In genomic region chr19:3125900-3126524, GRCh38 we compare ENCODE assay signal across 9 cellular contexts. TPM values are rescaled to one million over a fixed set of nuclear protein-coding genes. Genes with fewer than 3 reads are reported as not detected.
DNase-seq lines count a peak whose midpoint lies in the region; ATAC-seq, FAIRE-seq and TF ChIP-seq lines count a peak whose summit lies in the region.
"Had no signal": no experiment of that assay in that cellular context is flagged by ENCODE, and none has a peak within 500 bp of the region (broad histone marks: within the 10 kb centered on the region; RNA-seq: fewer than 3 reads in every experiment).

No MANE protein-coding gene starts in this region.

- H2AFZ ChIP-seq in H1 (ENCODE audit: low read length) = no peak overlapping the region

- POLR2A ChIA-PET in activated CD8-positive, alpha-beta T cell treated with anti-CD3 and anti-CD28 coated beads for 36 hours (lab: Charles Lee) = no interaction called here
- POLR2A ChIA-PET in H1 (lab: Charles Lee; ENCODE audit: partially characterized antibody) = interaction anchor here (0.8 to 1.2 kb wide), 3 partner anchors 9 to 50 kb away, joined by 3 to 4 read pairs (median 3); no protein-coding TSS in a partner anchor

- H3K27ac Mint-ChIP-seq in activated CD8-positive, alpha-beta T cell treated with anti-CD3 and anti-CD28 coated beads for 36 hours = no peak overlapping the region
- no peak overlapping the region for H3K27ac Mint-ChIP-seq in nephron progenitor cell

- CTCF ChIA-PET in activated CD8-positive, alpha-beta T cell treated with anti-CD3 and anti-CD28 coated beads for 36 hours (lab: Charles Lee) = interaction anchor here (0.8 to 10.9 kb wide), 18 partner anchors 9 to 174 kb away, joined by 3 to 137 read pairs (median 5); partner anchors contain the start of gene GNA15
- CTCF ChIA-PET in H1 (lab: Charles Lee; ENCODE audit: partially characterized antibody) = interaction anchor here (0.6 to 10.8 kb wide), 33 partner anchors 9 to 313 kb away, joined by 3 to 166 read pairs (median 4); partner anchors contain the start of genes GNA15 and TLE6

- H3K36me3 ChIP-seq in H1 (ENCODE audit: control insufficient read depth in 2 of 4, insufficient read depth in 4 of 4, low read length in 3 of 4) = no peaks in the 10 kb centered on the region; a peak in 1 of 8 replicates
- H3K36me3 ChIP-seq in tibial artery = peaks cover 0 to 26% (median 14%) of the 10 kb centered on the region in 3 donors

- TF ChIP-seq RAD21 in H1 (IDR thresholded peaks at IDR 0.05 in 1 of 2, conservative IDR thresholded peaks at IDR 0.05 in 1 of 2; ENCODE audit: low read depth in 2 of 2, low read length in 2 of 2) = peak; percentile 52 to 55

- H3K23me2 ChIP-seq in H1 (ENCODE audit: low read depth, low read length) = no peaks in the 10 kb centered on the region

- peak; percentile 93 for TF ChIP-seq CTCF in GM12873 (IDR thresholded peaks at IDR 0.05; ENCODE audit: insufficient read depth, low read depth, low read length, missing control alignments)
- TF ChIP-seq CTCF in activated CD8-positive, alpha-beta T cell treated with anti-CD3 and anti-CD28 coated beads for 36 hours (IDR thresholded peaks at IDR 0.05) = peak; percentile 83
- peak; percentile 61 to 96 (median 73) for TF ChIP-seq CTCF in H1 (IDR thresholded peaks at IDR 0.05; ENCODE audit: control extremely low read depth in 1 of 3, insufficient read depth in 1 of 3, low read depth in 1 of 3, low read length in 3 of 3)
- TF ChIP-seq CTCF in nephron progenitor cell (IDR thresholded peaks at IDR 0.05) = peak; percentile 62
- TF ChIP-seq CTCF in tibial artery (IDR thresholded peaks at IDR 0.05) = peak; percentile 61 to 64

- H3K4me1 Mint-ChIP-seq in activated CD8-positive, alpha-beta T cell treated with anti-CD3 and anti-CD28 coated beads for 36 hours (ENCODE audit: low read depth) = peaks cover 7% of the 10 kb centered on the region
- H3K4me1 Mint-ChIP-seq in nephron progenitor cell = no peaks in the 10 kb centered on the region

- DNase-seq in NCI-H2107 treated with DMSO at 0.1 percent for 48 hours (lab: John Stamatoyannopoulos, UW; ENCODE audit: unreplicated experiment) (peak; percentile 69), H1 (ENCODE audit: low read depth in 1 of 2, low spot score in 2 of 2) (peak; percentile 85 to 87), nephron progenitor cell (peak; percentile 76), tibial artery (peak in 1 of 2 donors; percentile 70)
- peak; percentile 76 for DNase-seq in activated CD8-positive, alpha-beta T cell treated with anti-CD3 and anti-CD28 coated beads for 36 hours

- no peaks in the 10 kb centered on the region for H3K79me2 ChIP-seq in H1 (ENCODE audit: control insufficient read depth in 1 of 2, insufficient read depth in 2 of 2, low read length in 2 of 2)

- no peak overlapping the region for H4K91ac ChIP-seq in H1 (replicated peaks; ENCODE audit: insufficient read length, low read length)

- no peak overlapping the region for H3K14ac ChIP-seq in H1 (ENCODE audit: insufficient read length)

- no peak overlapping the region for H2BK120ac ChIP-seq in H1 (replicated peaks; ENCODE audit: low read depth, low read length)

- no peak overlapping the region for H3K4me2 ChIP-seq in H1 (ENCODE audit: insufficient read depth in 1 of 2, low read depth in 2 of 2, low read length in 2 of 2)

- H3K27me3 Mint-ChIP-seq in activated CD8-positive, alpha-beta T cell treated with anti-CD3 and anti-CD28 coated beads for 36 hours = no peaks in the 10 kb centered on the region
- peaks cover 16% of the 10 kb centered on the region for H3K27me3 Mint-ChIP-seq in nephron progenitor cell (ENCODE audit: low read depth, poor library complexity)

- no peak for TF ChIP-seq EP300 in H1 (IDR thresholded peaks at IDR 0.05; ENCODE audit: borderline replicate concordance in 1 of 2, low read depth in 2 of 2, low read length in 2 of 2)

- H3K27me3 ChIP-seq in H1 (replicated peaks in 1 of 4; ENCODE audit: control insufficient read depth in 3 of 4, extremely low read depth in 1 of 4, insufficient read depth in 3 of 4, low read length in 3 of 4) = no peaks in the 10 kb centered on the region
- peaks cover 0 to 6% of the 10 kb centered on the region in 2 donors for H3K27me3 ChIP-seq in tibial artery

- no peaks in the 10 kb centered on the region for H3K9me3 Mint-ChIP-seq in activated CD8-positive, alpha-beta T cell treated with anti-CD3 and anti-CD28 coated beads for 36 hours
- H3K9me3 Mint-ChIP-seq in nephron progenitor cell = peaks cover 4% of the 10 kb centered on the region

- no peaks in the 10 kb centered on the region for H3K79me1 ChIP-seq in H1 (ENCODE audit: low read depth, low read length)

- no peak overlapping the region for H3K23ac ChIP-seq in H1 (ENCODE audit: insufficient read length)

- H3K4me1 ChIP-seq in H1 (replicated peaks in 1 of 4; ENCODE audit: control insufficient read depth in 3 of 4, insufficient read depth in 4 of 4, low read length in 3 of 4) (no peaks in the 10 kb centered on the region), tibial artery (no peaks in the 10 kb centered on the region)

- 18% methylated on average over 12 of the region's 14 CpGs; no CpG with 5 or more reads in 1 of the 2 experiments for WGBS in H1 (ENCODE audit: extremely low coverage in 1 of 2, insufficient coverage in 1 of 2, insufficient read length in 1 of 2, insufficient replicate concordance in 2 of 2, low coverage in 1 of 2, low lambda C conversion rate in 2 of 2, missing lambda C conversion rate in 1 of 2), 2 experiments

- H4K20me1 ChIP-seq in H1 (replicated peaks in 1 of 2; ENCODE audit: control insufficient read depth in 1 of 2, insufficient read depth in 2 of 2, low read length in 2 of 2) = no peaks in the 10 kb centered on the region

- TF ChIP-seq POLR2A in H1 (IDR thresholded peaks at IDR 0.05; ENCODE audit: control extremely low read depth in 1 of 2, low read depth in 2 of 2, low read length in 2 of 2) = no peak

- peak overlapping the region; percentile 68; the same call in 1 of the 2 replicates for H2BK12ac ChIP-seq in H1 (ENCODE audit: low read depth, low read length)

- H2BK5ac ChIP-seq in H1 (ENCODE audit: low read depth, low read length) = no peak overlapping the region

- FAIRE-seq in H1 (lab: Jason Lieb, UNC) = peak; percentile 19
- FAIRE-seq: endometrium had no signal

- H2BK15ac ChIP-seq in H1 (ENCODE audit: low read length) = no peak overlapping the region

- H3K9me3 ChIP-seq in H1 (ENCODE audit: insufficient read depth in 2 of 2, low read depth in 1 of 2, low read length in 1 of 2) (no peaks in the 10 kb centered on the region), tibial artery (no peaks in the 10 kb centered on the region)

- H3K4me3 ChIP-seq in H1 (ENCODE audit: extremely low read depth in 1 of 4, insufficient read depth in 2 of 4, low read depth in 3 of 4, low read length in 4 of 4) (no peak overlapping the region), tibial artery (no peak overlapping the region)

- ATAC-seq in activated CD8-positive, alpha-beta T cell treated with anti-CD3 and anti-CD28 coated beads for 36 hours = peak; percentile 99
- ATAC-seq in HG03521 (IDR thresholded peaks at IDR 0.05; ENCODE audit: unreplicated experiment) = no peak
- ATAC-seq in GM18868 (IDR thresholded peaks at IDR 0.05; ENCODE audit: unreplicated experiment) = no peak

- H3K27ac ChIP-seq in H1 (ENCODE audit: low read depth, low read length) (no peak overlapping the region), tibial artery (no peak overlapping the region)

- no peak overlapping the region for H3K4me3 Mint-ChIP-seq in activated CD8-positive, alpha-beta T cell treated with anti-CD3 and anti-CD28 coated beads for 36 hours
- H3K4me3 Mint-ChIP-seq in nephron progenitor cell = no peak overlapping the region

- H3K9ac ChIP-seq in H1 (replicated peaks in 1 of 4; ENCODE audit: extremely low read depth in 1 of 4, low read depth in 3 of 4, low read length in 3 of 4) = no peak overlapping the region

- intact Hi-C loops in activated CD8-positive, alpha-beta T cell treated with anti-CD3 and anti-CD28 coated beads for 36 hours (cut with micrococcal nuclease) = loop anchor here (5.0 kb wide), 1 partner anchor 36 kb away; no protein-coding TSS in a partner anchor
- intact Hi-C loops in tibial artery (cut with DNase I; ENCODE audit: low total_unique reads) = loop anchor here (5.0 kb wide), 1 partner anchor 36 kb away; no protein-coding TSS in a partner anchor

- H3K4ac ChIP-seq in H1 (replicated peaks; ENCODE audit: insufficient read length, low read depth, low read length) = no peak overlapping the region

- H3K36me3 Mint-ChIP-seq in activated CD8-positive, alpha-beta T cell treated with anti-CD3 and anti-CD28 coated beads for 36 hours (ENCODE audit: low read depth) = no peaks in the 10 kb centered on the region
- no peaks in the 10 kb centered on the region for H3K36me3 Mint-ChIP-seq in nephron progenitor cell (ENCODE audit: low read depth)

- H3K56ac ChIP-seq in H1 (replicated peaks; ENCODE audit: insufficient read length, low read depth, low read length) = no peak overlapping the region

- no peak overlapping the region for H4K5ac ChIP-seq in H1 (ENCODE audit: insufficient read length, low read depth, low read length)

- H3K18ac ChIP-seq in H1 (ENCODE audit: extremely low read depth, low read length) = no peak overlapping the region

- H2BK20ac ChIP-seq in H1 (ENCODE audit: low read length) = no peak overlapping the region

- no peak overlapping the region for H2AK5ac ChIP-seq in H1 (ENCODE audit: low read depth, low read length)

- no peak overlapping the region for H4K8ac ChIP-seq in H1 (ENCODE audit: extremely low read depth, insufficient read depth, low read length)

RNA-seq across cellular contexts. Expression of gene GNA15, which starts 9.8 kb away (rescaled TPM):
- total RNA-seq in activated CD8-positive, alpha-beta T cell treated with anti-CD3 and anti-CD28 coated beads for 36 hours = 10 to 100 TPM; 44.1 to 45.5 TPM
- total RNA-seq in H1 (2021; fragmentation: NEBNext Ultra II Directional; extraction: Animal tissue kit (Norgen Biotek cat#: 25700)) = 0.25 and 0.26 TPM in 2 replicates
- polyA plus RNA-seq in H1 (2011; rRNA removed) = 0.36 and 0.45 TPM in 2 replicates
- polyA plus RNA-seq in H1 (2011; cell fraction: cytosol; rRNA removed) = 0.61 TPM
- polyA plus RNA-seq in H1 (2011; cell fraction: nucleus; rRNA removed) = 0.16 TPM
- 0.13 to 0.46 TPM (median 0.29 TPM) in 3 of 4 replicates, not detected in the other for polyA plus RNA-seq in H1 (2012, experiment 1 of 2)
- polyA plus RNA-seq in H1 (2012, experiment 2 of 2) = 0.14 TPM
- 0.36 TPM for polyA plus RNA-seq in H1 (2013, experiment 1 of 2)
- 0.40 TPM for polyA plus RNA-seq in H1 (2013, experiment 2 of 2)
- 0.07 and 0.13 TPM in 2 replicates for polyA minus RNA-seq in H1 (2011; rRNA and poly(A)+ RNA removed)
- polyA minus RNA-seq in H1 (2011; cell fraction: cytosol; rRNA and poly(A)+ RNA removed) = not detected
- not detected for polyA minus RNA-seq in H1 (2011; cell fraction: nucleus; rRNA and poly(A)+ RNA removed)

RNA-seq across cellular contexts. Expression of gene GNA11, which starts 31.9 kb away (rescaled TPM):
- 1 to 10 TPM; 5.2 to 5.4 TPM for total RNA-seq in activated CD8-positive, alpha-beta T cell treated with anti-CD3 and anti-CD28 coated beads for 36 hours
- 19.9 and 21.1 TPM in 2 replicates for total RNA-seq in H1 (2021; fragmentation: NEBNext Ultra II Directional; extraction: Animal tissue kit (Norgen Biotek cat#: 25700))
- polyA plus RNA-seq in H1 (2011; rRNA removed) = 6.2 and 13.6 TPM in 2 replicates
- 10.8 TPM for polyA plus RNA-seq in H1 (2011; cell fraction: cytosol; rRNA removed)
- polyA plus RNA-seq in H1 (2011; cell fraction: nucleus; rRNA removed) = 19.0 TPM
- polyA plus RNA-seq in H1 (2012, experiment 1 of 2) = 13.5 to 20.6 TPM (median 17.0 TPM) in 4 replicates
- 13.5 TPM for polyA plus RNA-seq in H1 (2012, experiment 2 of 2)
- polyA plus RNA-seq in H1 (2013, experiment 1 of 2) = 18.3 TPM
- 17.5 TPM for polyA plus RNA-seq in H1 (2013, experiment 2 of 2)
- 4.9 and 7.8 TPM in 2 replicates for polyA minus RNA-seq in H1 (2011; rRNA and poly(A)+ RNA removed)
- 10.4 TPM for polyA minus RNA-seq in H1 (2011; cell fraction: cytosol; rRNA and poly(A)+ RNA removed)
- polyA minus RNA-seq in H1 (2011; cell fraction: nucleus; rRNA and poly(A)+ RNA removed) = 6.6 TPM

RNA-seq across cellular contexts. Expression of gene S1PR4, which starts 52.6 kb away (rescaled TPM):
- 10 to 100 TPM; 48.5 to 51.9 TPM for total RNA-seq in activated CD8-positive, alpha-beta T cell treated with anti-CD3 and anti-CD28 coated beads for 36 hours
- not detected in 2 replicates for total RNA-seq in H1 (2021; fragmentation: NEBNext Ultra II Directional; extraction: Animal tissue kit (Norgen Biotek cat#: 25700))
- 0.05 TPM in 1 of 2 replicates, not detected in the other for polyA plus RNA-seq in H1 (2011; rRNA removed)
- polyA plus RNA-seq in H1 (2011; cell fraction: cytosol; rRNA removed) = not detected
- polyA plus RNA-seq in H1 (2011; cell fraction: nucleus; rRNA removed) = not detected
- not detected in 4 replicates for polyA plus RNA-seq in H1 (2012, experiment 1 of 2)
- not detected for polyA plus RNA-seq in H1 (2012, experiment 2 of 2)
- polyA plus RNA-seq in H1 (2013, experiment 1 of 2) = not detected
- not detected for polyA plus RNA-seq in H1 (2013, experiment 2 of 2)
- not detected in 2 replicates for polyA minus RNA-seq in H1 (2011; rRNA and poly(A)+ RNA removed)
- polyA minus RNA-seq in H1 (2011; cell fraction: cytosol; rRNA and poly(A)+ RNA removed) = not detected
- polyA minus RNA-seq in H1 (2011; cell fraction: nucleus; rRNA and poly(A)+ RNA removed) = not detected

RNA-seq across cellular contexts. Expression of gene NCLN, which starts 59.7 kb away (rescaled TPM):
- 10 to 100 TPM; 55.9 to 56.8 TPM for total RNA-seq in activated CD8-positive, alpha-beta T cell treated with anti-CD3 and anti-CD28 coated beads for 36 hours
- total RNA-seq in H1 (2021; fragmentation: NEBNext Ultra II Directional; extraction: Animal tissue kit (Norgen Biotek cat#: 25700)) = 103 and 105 TPM in 2 replicates
- polyA plus RNA-seq in H1 (2011; rRNA removed) = 89.2 and 119 TPM in 2 replicates
- 75.6 TPM for polyA plus RNA-seq in H1 (2011; cell fraction: cytosol; rRNA removed)
- 144 TPM for polyA plus RNA-seq in H1 (2011; cell fraction: nucleus; rRNA removed)
- 69.2 to 103 TPM (median 103 TPM) in 4 replicates for polyA plus RNA-seq in H1 (2012, experiment 1 of 2)
- 80.4 TPM for polyA plus RNA-seq in H1 (2012, experiment 2 of 2)
- 121 TPM for polyA plus RNA-seq in H1 (2013, experiment 1 of 2)
- polyA plus RNA-seq in H1 (2013, experiment 2 of 2) = 121 TPM
- polyA minus RNA-seq in H1 (2011; rRNA and poly(A)+ RNA removed) = 50.0 and 55.6 TPM in 2 replicates
- polyA minus RNA-seq in H1 (2011; cell fraction: cytosol; rRNA and poly(A)+ RNA removed) = 68.7 TPM
- 52.1 TPM for polyA minus RNA-seq in H1 (2011; cell fraction: nucleus; rRNA and poly(A)+ RNA removed)

Comparison
In these comparisons a context has a peak if more than half of its experiments do, and no peak if none do; other contexts are left out.
1. RNA of gene GNA15, which starts 9.8 kb away (total RNA-seq): 44.1 to 45.5 TPM in activated CD8-positive, alpha-beta T cell treated with anti-CD3 and anti-CD28 coated beads for 36 hours; 0.25 to 0.26 TPM in H1; every median in the first group is over 10 times any median in the second.
2. RNA of gene S1PR4, which starts 52.6 kb away (total RNA-seq): 48.5 to 51.9 TPM in activated CD8-positive, alpha-beta T cell treated with anti-CD3 and anti-CD28 coated beads for 36 hours; not detected in H1; every median in the first group is over 10 times any median in the second.
3. Peak in every context shown above with its lines, with median percentiles within 50 percentile points of each other: CTCF ChIP-seq.